In genomic region chr1:31877544-31877943, GRCh38 we compare ENCODE assay signal across 13 cellular contexts.
DNase-seq lines count a peak whose midpoint lies in the region; ATAC-seq and TF ChIP-seq lines count a peak whose summit lies in the region.
"Had no signal": no experiment of that assay in that cellular context is flagged by ENCODE, and none has a peak within 500 bp of the region (broad histone marks: within the 10 kb centered on the region; RNA-seq: fewer than 3 reads in every experiment).

No MANE protein-coding gene starts in this region.

- H3K4me3 ChIP-seq in neural progenitor cell, result no peak overlapping the region

- POLR2A ChIA-PET in activated B cell treated with CpG ODN at 0.5 μM for 24 hours (lab: Charles Lee), result interaction anchor here (1.3 kb wide), 1 partner anchor 24 kb away, joined by 6 read pairs; no protein-coding TSS in a partner anchor

- H3K27ac Mint-ChIP-seq in activated B cell treated with CpG ODN at 0.5 μM for 24 hours (peak overlapping the region; percentile 41), neural progenitor cell (no peak overlapping the region)
- H3K27ac Mint-ChIP-seq: CD4-positive, alpha-beta T cell had no signal

- H3K27ac ChIP-seq in KOPT-K1 (ENCODE audit: low read depth, low read length, poor library complexity, severe bottlenecking), result peak overlapping the region; percentile 90
- H3K27ac ChIP-seq in neural progenitor cell, result no peak overlapping the region

- no peaks in the 10 kb centered on the region for H3K79me2 ChIP-seq in neural progenitor cell (ENCODE audit: low read depth)

- H3K4me3 Mint-ChIP-seq in activated B cell treated with CpG ODN at 0.5 μM for 24 hours, result no peak overlapping the region
- H3K4me3 Mint-ChIP-seq in neural progenitor cell, result no peak overlapping the region
- H3K4me3 Mint-ChIP-seq: CD4-positive, alpha-beta T cell had no signal

- H3K27me3 Mint-ChIP-seq in activated B cell treated with CpG ODN at 0.5 μM for 24 hours (no peaks in the 10 kb centered on the region), neural progenitor cell (ENCODE audit: insufficient read depth, low read depth) (peaks cover 5% of the 10 kb centered on the region)
- H3K27me3 Mint-ChIP-seq: CD4-positive, alpha-beta T cell had no signal

- H3K9me3 Mint-ChIP-seq in activated B cell treated with CpG ODN at 0.5 μM for 24 hours (peaks cover 4% of the 10 kb centered on the region), neural progenitor cell (peaks cover 8% of the 10 kb centered on the region)

- H3K4me2 ChIP-seq in neural progenitor cell, result no peak overlapping the region

- H3K27me3 ChIP-seq in neural progenitor cell, result no peaks in the 10 kb centered on the region

- H3K9ac ChIP-seq in neural progenitor cell, result no peak overlapping the region

- DNase-seq in CD1c-positive myeloid dendritic cell (ENCODE audit: extremely low spot score) (peak; percentile 12), activated B cell treated with CpG ODN at 0.5 μM for 24 hours (no peak), neural progenitor cell (ENCODE audit: low spot score) (no peak), G401 (ENCODE audit: low spot score) (no peak)
- DNase-seq in stimulated activated CD4-positive, alpha-beta T cell treated with anti-CD3 and anti-CD28 coated beads, Interleukin-4, amount 100 ng/mL, for 1 hour, result no peak
- DNase-seq: CD4-positive, alpha-beta T cell; DMS79; NCI-H187; NCI-H526 treated with DMSO at 0.1 percent for 48 hours; T-helper 1 cell had no signal

- CTCF ChIA-PET in activated B cell treated with CpG ODN at 0.5 μM for 24 hours (lab: Charles Lee), result no interaction called here

- H3K4me1 ChIP-seq in neural progenitor cell, result no peaks in the 10 kb centered on the region

- H3K36me3 Mint-ChIP-seq in activated B cell treated with CpG ODN at 0.5 μM for 24 hours (ENCODE audit: low read depth) (no peaks in the 10 kb centered on the region), neural progenitor cell (peaks cover 4% of the 10 kb centered on the region)

- H3K9me3 ChIP-seq in KOPT-K1 (ENCODE audit: insufficient read depth, low read length, poor library complexity, severe bottlenecking) (no peaks in the 10 kb centered on the region), neural progenitor cell (ENCODE audit: low read depth) (no peaks in the 10 kb centered on the region)

- H3K36me3 ChIP-seq in KOPT-K1 (ENCODE audit: insufficient read depth, low read length) (no peaks in the 10 kb centered on the region), neural progenitor cell (no peaks in the 10 kb centered on the region)

- ATAC-seq in activated B cell treated with CpG ODN at 0.5 μM for 24 hours (ENCODE audit: low read depth), result no peak
- ATAC-seq in GM18517 (IDR thresholded peaks at IDR 0.05; ENCODE audit: unreplicated experiment), result no peak
- no peak for ATAC-seq in GM21576 (IDR thresholded peaks at IDR 0.05; ENCODE audit: unreplicated experiment)

- H3K4me1 Mint-ChIP-seq in activated B cell treated with CpG ODN at 0.5 μM for 24 hours (peaks cover 57% of the 10 kb centered on the region), neural progenitor cell (peaks cover 6% of the 10 kb centered on the region)

- H2AFZ ChIP-seq in neural progenitor cell (replicated peaks), result peak overlapping the region; percentile 42

- no peaks in the 10 kb centered on the region for H4K20me1 ChIP-seq in neural progenitor cell (ENCODE audit: low read depth)

- in situ Hi-C loops in G401 (cut with HindIII; ENCODE audit: low sequenced_read_pairs), result no loop called here

- H3F3A ChIP-seq in neural progenitor cell (ENCODE audit: low read depth), result no peaks in the 10 kb centered on the region

- intact Hi-C loops in activated B cell treated with CpG ODN at 0.5 μM for 24 hours (cut with micrococcal nuclease), result no loop called here

- TF ChIP-seq CTCF in activated B cell treated with CpG ODN at 0.5 μM for 24 hours (IDR thresholded peaks at IDR 0.05), result no peak
- no peak for TF ChIP-seq CTCF in neural progenitor cell (IDR thresholded peaks at IDR 0.05)
